In genomic region chr10:109933984-109934565, GRCh38 we compare ENCODE assay signal across 10 cellular contexts. TPM values are rescaled to one million over a fixed set of nuclear protein-coding genes. Genes with fewer than 3 reads are reported as not detected.
DNase-seq lines count a peak whose midpoint lies in the region; ATAC-seq and TF ChIP-seq lines count a peak whose summit lies in the region.
"Had no signal": no experiment of that assay in that cellular context is flagged by ENCODE, and none has a peak within 500 bp of the region (broad histone marks: within the 10 kb centered on the region; RNA-seq: fewer than 3 reads in every experiment).

No MANE protein-coding gene starts in this region.

- TF ChIP-seq CTCF in mucosa of descending colon (IDR thresholded peaks at IDR 0.05) = no peak

- H3K4me3 Mint-ChIP-seq in activated naive CD8-positive, alpha-beta T cell treated with anti-CD3 and anti-CD28 coated beads for 36 hours = no peak overlapping the region

- H3K9me3 ChIP-seq in mucosa of descending colon = no peaks in the 10 kb centered on the region

- no peaks in the 10 kb centered on the region for H3K36me3 ChIP-seq in mucosa of descending colon (ENCODE audit: low read depth)

- H3K27me3 Mint-ChIP-seq in activated naive CD8-positive, alpha-beta T cell treated with anti-CD3 and anti-CD28 coated beads for 36 hours = no peaks in the 10 kb centered on the region

- peaks cover 66% of the 10 kb centered on the region for H3K4me1 Mint-ChIP-seq in activated naive CD8-positive, alpha-beta T cell treated with anti-CD3 and anti-CD28 coated beads for 36 hours

- intact Hi-C loops in mucosa of descending colon (cut with DNase I, micrococcal nuclease) = no loop called here

- ATAC-seq in mucosa of descending colon = peak; percentile 73
- no peak for ATAC-seq in HG03521 (IDR thresholded peaks at IDR 0.05; ENCODE audit: unreplicated experiment)
- no peak for ATAC-seq in GM18868 (IDR thresholded peaks at IDR 0.05; ENCODE audit: unreplicated experiment)
- no peak for ATAC-seq in GM18858 (IDR thresholded peaks at IDR 0.05; ENCODE audit: unreplicated experiment)

- peak; percentile 5 for DNase-seq in GF-D8 (lab: John Stamatoyannopoulos, UW)
- DNase-seq in NCI-H146 treated with DMSO at 0.1 percent for 48 hours (lab: John Stamatoyannopoulos, UW; ENCODE audit: unreplicated experiment) = peak; percentile 23
- no peak for DNase-seq in activated naive CD8-positive, alpha-beta T cell treated with anti-CD3 and anti-CD28 coated beads for 36 hours
- DNase-seq in mucosa of descending colon = peak in 1 of 3 donors; percentile 30
- no peak for DNase-seq in NCI-H524 treated with DMSO at 0.1 percent for 48 hours (lab: John Stamatoyannopoulos, UW)
- DNase-seq: amygdala had no signal

- H3K9me3 Mint-ChIP-seq in activated naive CD8-positive, alpha-beta T cell treated with anti-CD3 and anti-CD28 coated beads for 36 hours = no peaks in the 10 kb centered on the region

- H3K27ac Mint-ChIP-seq in activated naive CD8-positive, alpha-beta T cell treated with anti-CD3 and anti-CD28 coated beads for 36 hours = peak overlapping the region; percentile 98

- H3K4me1 ChIP-seq in mucosa of descending colon (ENCODE audit: low read depth) = no peaks in the 10 kb centered on the region

- H3K4me3 ChIP-seq in mucosa of descending colon = no peak overlapping the region
- H3K4me3 ChIP-seq: hepatocyte had no signal

- no peaks in the 10 kb centered on the region for H3K36me3 Mint-ChIP-seq in activated naive CD8-positive, alpha-beta T cell treated with anti-CD3 and anti-CD28 coated beads for 36 hours

RNA-seq across cellular contexts. Expression of gene XPNPEP1, which starts 10.8 kb away (rescaled TPM):
- total RNA-seq in activated naive CD8-positive, alpha-beta T cell treated with anti-CD3 and anti-CD28 coated beads for 36 hours = 10 to 100 TPM; 90.2 to 96.5 TPM
- total RNA-seq in mucosa of descending colon = 10 to 100 TPM; 66.6 to 97.7 (median 87.5) TPM

Comparison
In these comparisons a context has a peak if more than half of its experiments do, and no peak if none do; other contexts are left out.
1. DNase-seq: peak in GF-D8 (single experiment) and NCI-H146 treated with DMSO at 0.1 percent for 48 hours (single experiment); none in activated naive CD8-positive, alpha-beta T cell treated with anti-CD3 and anti-CD28 coated beads for 36 hours (single experiment) and NCI-H524 treated with DMSO at 0.1 percent for 48 hours (single experiment).